8 cellular contexts compared by ENCODE assay signal in the genomic region with DNA sequence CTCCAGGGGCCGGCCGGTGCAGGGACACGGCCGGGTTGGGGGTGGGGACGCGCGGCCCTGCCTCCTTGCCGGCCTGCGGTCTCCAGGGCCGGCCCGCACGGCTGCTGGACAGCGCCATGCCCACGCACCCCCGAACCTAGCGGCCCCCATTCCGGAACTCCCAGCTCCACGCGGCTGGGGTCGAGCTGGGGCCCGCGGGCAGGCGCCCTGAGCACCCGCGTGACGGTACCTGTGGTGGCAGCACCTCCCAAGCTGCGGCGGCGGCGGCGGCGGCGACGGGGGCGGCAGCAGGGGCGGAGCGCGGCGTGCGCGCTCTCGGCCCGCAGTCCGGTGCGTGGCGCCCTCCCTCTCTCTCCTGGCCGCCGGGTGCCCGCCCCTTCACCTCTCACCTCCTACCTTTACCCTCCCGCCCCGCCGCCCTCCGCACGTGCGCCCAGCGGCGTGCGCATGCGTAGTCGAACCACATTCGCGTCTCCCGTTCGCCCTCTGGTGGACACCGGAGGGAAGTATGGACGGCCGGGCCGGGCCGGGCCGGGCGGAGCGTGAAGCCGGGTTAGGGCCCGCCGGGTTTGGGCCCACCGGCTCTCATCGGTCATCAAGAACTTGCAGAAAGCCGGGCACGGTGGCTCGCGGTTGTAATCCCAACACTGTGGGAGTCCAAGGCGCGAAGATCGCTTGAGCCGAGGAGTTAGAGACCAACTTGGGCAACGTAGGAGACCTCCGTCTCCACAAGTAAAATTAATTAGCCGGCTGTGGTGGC.
A peak's percentile ranks its signal among the peaks of the same experiment; 100 is the strongest.
DNase-seq lines count a peak whose midpoint lies in the region; ATAC-seq and TF ChIP-seq lines count a peak whose summit lies in the region.

A gene (minus strand): TSS at position 372 of the 760 bp plus-strand sequence. CDS start 32,948 bp downstream, outside the sequence.

- peak; percentile 80 for TF ChIP-seq CTCF in AG09319 (IDR thresholded peaks at IDR 0.05; ENCODE audit: low read depth, low read length)

- H3K27ac ChIP-seq in caudate nucleus (ENCODE audit: low read depth, low read length), result peak within 1 kb of the TSS; percentile 93

- DNase-seq in AG09319 (ENCODE audit: extremely low read depth, low read depth) (peak; percentile 54), NCI-H345 treated with DMSO at 0.1 percent for 48 hours (lab: John Stamatoyannopoulos, UW; ENCODE audit: unreplicated experiment) (peak; percentile 30), caudate nucleus (lab: John Stamatoyannopoulos, UW) (peak in 60 of 61 donors; percentile 19 to 94 (median 84)), iris pigment epithelial cell (ENCODE audit: low read depth) (peak; percentile 62)
- peak; percentile 92 to 96 (median 94) for DNase-seq in activated CD4-positive, CD25-positive, alpha-beta regulatory T cell (lab: John Stamatoyannopoulos, UW)
- DNase-seq in stimulated activated CD4-positive, alpha-beta T cell treated with anti-CD3 and anti-CD28 coated beads, Interleukin-12 subunit alpha, Interleukin-12 subunit beta, amount 100 ng/mL, for 24 hours (ENCODE audit: low read depth in 2 of 2), result peak; percentile 93 to 94

- ATAC-seq in GM18907 (IDR thresholded peaks at IDR 0.05; ENCODE audit: unreplicated experiment), result peak; percentile 88
- peak; percentile 81 for ATAC-seq in HG03139 (IDR thresholded peaks at IDR 0.05; ENCODE audit: unreplicated experiment)

Comparison
In these comparisons a context has a peak if more than half of its experiments do, and no peak if none do; other contexts are left out.
1. Peak in every context shown above with its lines: DNase-seq, ATAC-seq and H3K27ac ChIP-seq.
2. DNase-seq: peak in every context shown above with its lines; median percentile 94 in activated CD4-positive, CD25-positive, alpha-beta regulatory T cell; 94 in stimulated activated CD4-positive, alpha-beta T cell treated with anti-CD3 and anti-CD28 coated beads, Interleukin-12 subunit alpha, Interleukin-12 subunit beta, amount 100 ng/mL, for 24 hours; 84 in caudate nucleus; 62 in iris pigment epithelial cell; 54 in AG09319; 30 in NCI-H345 treated with DMSO at 0.1 percent for 48 hours.